Comparison of ENCODE assay signal across 1 cellular context in genomic region chr11:124759268-124760204, GRCh38.
A peak's percentile ranks its signal among the peaks of the same experiment; 100 is the strongest.
TF ChIP-seq lines count a peak whose summit lies in the region.

No MANE protein-coding gene starts in this region.

TF ChIP-seq in WTC11, 78 proteins besides CTCF, POLR2A, EP300 and RAD21 (continued from another document and continues in another):
- peak; percentile 56 for TF ChIP-seq USF1 (CRISPR knock-in tag; IDR thresholded peaks at IDR 0.05)
- TF ChIP-seq ELF4 (CRISPR knock-in tag; IDR thresholded peaks at IDR 0.05; ENCODE audit: low read depth): no peak
- peak; percentile 87; the same call in 1 of the 2 replicates for TF ChIP-seq ZNF281 (CRISPR knock-in tag; IDR thresholded peaks at IDR 0.05)
- 0 out of 2 replicates have a peak, but pooled peaks have one; percentile 72 for TF ChIP-seq ZNF219 (CRISPR knock-in tag; IDR thresholded peaks at IDR 0.05; ENCODE audit: borderline replicate concordance)
- TF ChIP-seq FOXK1 (CRISPR knock-in tag; IDR thresholded peaks at IDR 0.05): no peak
- peak; percentile 78 for TF ChIP-seq NR2C2 (CRISPR knock-in tag; IDR thresholded peaks at IDR 0.05)
- TF ChIP-seq MLX (CRISPR knock-in tag; IDR thresholded peaks at IDR 0.05): no peak
- no peak for TF ChIP-seq MXD4 (CRISPR knock-in tag; IDR thresholded peaks at IDR 0.05; ENCODE audit: borderline replicate concordance)
- TF ChIP-seq ZNF121 (CRISPR knock-in tag; IDR thresholded peaks at IDR 0.05): no peak
- TF ChIP-seq ZBTB43 (CRISPR knock-in tag; IDR thresholded peaks at IDR 0.05): 0 out of 2 replicates have a peak, but pooled peaks have one; percentile 27
- no peak for TF ChIP-seq TP53 (CRISPR knock-in tag; IDR thresholded peaks at IDR 0.05)
- TF ChIP-seq ZNF317 (CRISPR knock-in tag; IDR thresholded peaks at IDR 0.05; ENCODE audit: borderline replicate concordance, low read depth): no peak
- TF ChIP-seq ZNF416 (CRISPR knock-in tag; IDR thresholded peaks at IDR 0.05): no peak
- 0 out of 2 replicates have a peak, but pooled peaks have one; percentile 21 for TF ChIP-seq HMGXB4 (CRISPR knock-in tag; IDR thresholded peaks at IDR 0.05)
- peak; percentile 92 for TF ChIP-seq SMAD3 (CRISPR knock-in tag; IDR thresholded peaks at IDR 0.05; ENCODE audit: borderline replicate concordance)
- TF ChIP-seq PREB (CRISPR knock-in tag; IDR thresholded peaks at IDR 0.05; ENCODE audit: borderline replicate concordance): peak; percentile 79; the same call in 1 of the 2 replicates
- TF ChIP-seq SMAD4 (CRISPR knock-in tag; IDR thresholded peaks at IDR 0.05): 0 out of 2 replicates have a peak, but pooled peaks have one; percentile 56
- peak; percentile 80; the same call in 1 of the 2 replicates for TF ChIP-seq RELA (CRISPR knock-in tag; IDR thresholded peaks at IDR 0.05; ENCODE audit: borderline replicate concordance)
- TF ChIP-seq E2F4 (CRISPR knock-in tag; IDR thresholded peaks at IDR 0.05; ENCODE audit: borderline replicate concordance, low read depth): 0 out of 2 replicates have a peak, but pooled peaks have one; percentile 68
- TF ChIP-seq ZNF232 (CRISPR knock-in tag; IDR thresholded peaks at IDR 0.05): 0 out of 2 replicates have a peak, but pooled peaks have one; percentile 72
- peak; percentile 84; the same call in 1 of the 2 replicates for TF ChIP-seq TCF7 (CRISPR knock-in tag; IDR thresholded peaks at IDR 0.05; ENCODE audit: low read depth)
- TF ChIP-seq GABPB1 (CRISPR knock-in tag; IDR thresholded peaks at IDR 0.05): no peak; the same call in 1 of the 2 replicates
- TF ChIP-seq FOXP4 (CRISPR knock-in tag; IDR thresholded peaks at IDR 0.05): peak; percentile 91; the same call in 1 of the 2 replicates
- peak; percentile 82; the same call in 1 of the 2 replicates for TF ChIP-seq ESRRA (CRISPR knock-in tag; IDR thresholded peaks at IDR 0.05; ENCODE audit: borderline replicate concordance)
- no peak for TF ChIP-seq ZSCAN18 (CRISPR knock-in tag; IDR thresholded peaks at IDR 0.05)
- TF ChIP-seq IRF1 (CRISPR knock-in tag; IDR thresholded peaks at IDR 0.05): 0 out of 2 replicates have a peak, but pooled peaks have one; percentile 61
- TF ChIP-seq ZNF396 (CRISPR knock-in tag; IDR thresholded peaks at IDR 0.05; ENCODE audit: borderline replicate concordance): no peak
- TF ChIP-seq OVOL2 (CRISPR knock-in tag; IDR thresholded peaks at IDR 0.05; ENCODE audit: borderline replicate concordance): no peak
- TF ChIP-seq TEAD4 (CRISPR knock-in tag; IDR thresholded peaks at IDR 0.05): peak; percentile 67; the same call in 1 of the 2 replicates
- no peak for TF ChIP-seq ZNF512 (CRISPR knock-in tag; IDR thresholded peaks at IDR 0.05; ENCODE audit: borderline replicate concordance)
- no peak for TF ChIP-seq FOXJ3 (CRISPR knock-in tag; IDR thresholded peaks at IDR 0.05; ENCODE audit: borderline replicate concordance)
- no peak for TF ChIP-seq AFF4 (CRISPR knock-in tag; IDR thresholded peaks at IDR 0.05; ENCODE audit: borderline replicate concordance)
- TF ChIP-seq ZNF263 (CRISPR knock-in tag; IDR thresholded peaks at IDR 0.05; ENCODE audit: low read depth): no peak
